10 cellular contexts compared by ENCODE assay signal in genomic region chr11:12677131-12677530, GRCh38. TPM values are rescaled to one million over a fixed set of nuclear protein-coding genes. Genes with fewer than 3 reads are reported as not detected.
A peak's percentile ranks its signal among the peaks of the same experiment; 100 is the strongest.
DNase-seq lines count a peak whose midpoint lies in the region; ATAC-seq, FAIRE-seq and TF ChIP-seq lines count a peak whose summit lies in the region.
"Had no signal": no experiment of that assay in that cellular context is flagged by ENCODE, and none has a peak within 500 bp of the region (broad histone marks: within the 10 kb centered on the region; RNA-seq: fewer than 3 reads in every experiment).

No MANE protein-coding gene starts in this region.

- H2AFZ ChIP-seq in mammary epithelial cell (ENCODE audit: low read depth, low read length), result no peak overlapping the region
- H2AFZ ChIP-seq in mesenchymal stem cell (ENCODE audit: low read depth, low read length), result no peak overlapping the region

- DNase-seq in 8988T, result peak; percentile 58
- peak; percentile 51 for DNase-seq in M059J (ENCODE audit: low read depth)
- no peak for DNase-seq in mammary epithelial cell
- DNase-seq in mesenchymal stem cell, result peak; percentile 53
- DNase-seq in activated naive CD8-positive, alpha-beta T cell treated with anti-CD3 and anti-CD28 coated beads, Interleukin-2, amount 50 U/mL, for 24 hours, result no peak
- DNase-seq in D721Med (ENCODE audit: insufficient read length, low spot score), result no peak
- DNase-seq in NCI-H446 (lab: John Stamatoyannopoulos, UW), result no peak
- DNase-seq in retina, result no peak
- DNase-seq: CD4-positive, alpha-beta memory T cell had no signal

- H2BK120ac ChIP-seq in mesenchymal stem cell (ENCODE audit: low read depth, low read length), result no peak overlapping the region

- H3K4ac ChIP-seq in mesenchymal stem cell (ENCODE audit: low read depth in 1 of 2, low read length in 2 of 2), result no peak overlapping the region

- peaks cover 79% of the 10 kb centered on the region for H3K79me2 ChIP-seq in mammary epithelial cell (ENCODE audit: insufficient read depth, low read length)

- peak overlapping the region; percentile 65 to 85 (median 84) for H3K4me3 ChIP-seq in mammary epithelial cell (replicated peaks in 1 of 3; ENCODE audit: insufficient read depth in 1 of 3, low read depth in 2 of 3, low read length in 3 of 3)
- H3K4me3 ChIP-seq in mesenchymal stem cell (ENCODE audit: insufficient read depth in 1 of 2, low read depth in 1 of 2, low read length in 2 of 2), result peak overlapping the region in 1 of 2 experiments; percentile 90

- no peaks in the 10 kb centered on the region for H3K79me1 ChIP-seq in mesenchymal stem cell (replicated peaks; ENCODE audit: low read length, poor library complexity, severe bottlenecking)

- H4K91ac ChIP-seq in mesenchymal stem cell (ENCODE audit: low read length), result no peak overlapping the region

- no peak overlapping the region for H3K18ac ChIP-seq in mesenchymal stem cell (ENCODE audit: low read depth in 1 of 2, low read length in 2 of 2)

- H3K36me3 ChIP-seq in mammary epithelial cell (ENCODE audit: insufficient read depth, low read length) (no peaks in the 10 kb centered on the region), mesenchymal stem cell (ENCODE audit: control insufficient read depth in 1 of 2, insufficient read depth in 2 of 2, low read depth in 1 of 2, low read length in 2 of 2) (peaks cover 4 to 6% of the 10 kb centered on the region in 2 experiments)
- H3K36me3 ChIP-seq: neutrophil had no signal

- ATAC-seq in activated naive CD8-positive, alpha-beta T cell treated with anti-CD3 and anti-CD28 coated beads, Interleukin-2, amount 50 U/mL, for 24 hours, result no peak

- H3K27ac ChIP-seq in mammary epithelial cell (ENCODE audit: insufficient read depth, low read depth, low read length) (peak overlapping the region; percentile 84), mesenchymal stem cell (ENCODE audit: low read length, poor library complexity, severe bottlenecking) (no peak overlapping the region)
- H3K27ac ChIP-seq: neutrophil had no signal

- peaks cover 75% of the 10 kb centered on the region for H3K27me3 Mint-ChIP-seq in activated naive CD8-positive, alpha-beta T cell treated with anti-CD3 and anti-CD28 coated beads, Interleukin-2, amount 50 U/mL, for 24 hours

- CTCF ChIA-PET in mammary epithelial cell (lab: Charles Lee; ENCODE audit: low non-redundant PET), result no interaction called here

- no peak for TF ChIP-seq CTCF in mammary epithelial cell (conservative IDR thresholded peaks at IDR 0.05 in 1 of 2, IDR thresholded peaks at IDR 0.05 in 1 of 2; ENCODE audit: extremely low read depth in 1 of 2, insufficient read depth in 1 of 2, low read depth in 1 of 2, low read length in 2 of 2)
- TF ChIP-seq CTCF in D721Med (IDR thresholded peaks at IDR 0.05; ENCODE audit: insufficient read depth, missing control alignments), result no peak

- no peak overlapping the region for H2BK15ac ChIP-seq in mesenchymal stem cell (ENCODE audit: low read depth, poor library complexity, severe bottlenecking)

- no TSS peak for BruUV-seq in mammary epithelial cell (replicated peaks; lab: Mats Ljungman, UMichigan)

- H3K4me2 ChIP-seq in mammary epithelial cell (ENCODE audit: insufficient read depth, low read depth, low read length), result peak overlapping the region; percentile 94
- peak overlapping the region; percentile 80 for H3K4me2 ChIP-seq in mesenchymal stem cell (ENCODE audit: low read length, poor library complexity, severe bottlenecking)

- no peak for FAIRE-seq in D721Med (lab: Jason Lieb, UNC)

- WGBS in mammary epithelial cell (ENCODE audit: low coverage, missing lambda C conversion rate), result 0% methylated on average over 3 of the region's 3 CpGs
- WGBS in mesenchymal stem cell, result 0% methylated on average over 1 of the region's 3 CpGs

- in situ Hi-C loops in mammary epithelial cell (cut with MboI; ENCODE audit: low sequenced_read_pairs in 2 of 2), result loop anchor here in 1 of 2 donors (5.0 kb wide), 1 partner anchor 210 kb away; no protein-coding TSS in a partner anchor

- H3K36me3 Mint-ChIP-seq in activated naive CD8-positive, alpha-beta T cell treated with anti-CD3 and anti-CD28 coated beads, Interleukin-2, amount 50 U/mL, for 24 hours (ENCODE audit: low read depth), result no peaks in the 10 kb centered on the region

- H2BK12ac ChIP-seq in mesenchymal stem cell (ENCODE audit: low read length in 2 of 2), result no peak overlapping the region

- dilution Hi-C loops in mammary epithelial cell (cut with HindIII; ENCODE audit: low sequenced_read_pairs), result no loop called here

- no peaks in the 10 kb centered on the region for H3K9me3 Mint-ChIP-seq in activated naive CD8-positive, alpha-beta T cell treated with anti-CD3 and anti-CD28 coated beads, Interleukin-2, amount 50 U/mL, for 24 hours

- no peak overlapping the region for H2BK5ac ChIP-seq in mesenchymal stem cell (ENCODE audit: low read depth, low read length, poor library complexity, severe bottlenecking)

- H3K9ac ChIP-seq in mammary epithelial cell (ENCODE audit: insufficient read depth, low read length) (peak overlapping the region; percentile 92), mesenchymal stem cell (ENCODE audit: low read length) (peak overlapping the region; percentile 98)

- H4K20me1 ChIP-seq in mammary epithelial cell (ENCODE audit: insufficient read depth, low read length), result no peaks in the 10 kb centered on the region

- H3K9me3 ChIP-seq in mammary epithelial cell (replicated peaks; ENCODE audit: insufficient read depth, low read length) (no peaks in the 10 kb centered on the region), mesenchymal stem cell (ENCODE audit: control insufficient read depth, low read length) (no peaks in the 10 kb centered on the region)
- H3K9me3 ChIP-seq: neutrophil had no signal

- no peak overlapping the region for H3K27ac Mint-ChIP-seq in activated naive CD8-positive, alpha-beta T cell treated with anti-CD3 and anti-CD28 coated beads, Interleukin-2, amount 50 U/mL, for 24 hours

- H3K23ac ChIP-seq in mesenchymal stem cell (ENCODE audit: low read length in 2 of 2), result no peak overlapping the region

- peaks cover 35% of the 10 kb centered on the region for H3K4me1 ChIP-seq in mammary epithelial cell (ENCODE audit: insufficient read depth, low read length)
- peaks cover 13% of the 10 kb centered on the region for H3K4me1 ChIP-seq in mesenchymal stem cell (ENCODE audit: control insufficient read depth, insufficient read depth, low read depth, low read length)

- H3K27me3 ChIP-seq in mammary epithelial cell (ENCODE audit: insufficient read depth, low read length) (no peaks in the 10 kb centered on the region), mesenchymal stem cell (ENCODE audit: control insufficient read depth in 1 of 2, insufficient read depth in 1 of 2, low read length in 2 of 2) (no peaks in the 10 kb centered on the region)

- no peak overlapping the region for H4K8ac ChIP-seq in mesenchymal stem cell (ENCODE audit: low read length)

- H3K4me3 Mint-ChIP-seq in activated naive CD8-positive, alpha-beta T cell treated with anti-CD3 and anti-CD28 coated beads, Interleukin-2, amount 50 U/mL, for 24 hours, result no peak overlapping the region

- no peak overlapping the region for H2AK5ac ChIP-seq in mesenchymal stem cell (ENCODE audit: low read length, severe bottlenecking)

- no peak overlapping the region for H3K14ac ChIP-seq in mesenchymal stem cell (ENCODE audit: low read length in 2 of 2)

- H3K4me1 Mint-ChIP-seq in activated naive CD8-positive, alpha-beta T cell treated with anti-CD3 and anti-CD28 coated beads, Interleukin-2, amount 50 U/mL, for 24 hours, result peaks cover 13% of the 10 kb centered on the region

- intact Hi-C loops in mammary epithelial cell (cut with micrococcal nuclease), result loop anchor here (1.0 to 10.0 kb wide), 6 partner anchors 16 to 292 kb away; no protein-coding TSS in a partner anchor

RNA-seq across cellular contexts. Expression of gene TEAD1, which starts 2.9 kb away (rescaled TPM):
- 53.6 and 83.2 TPM in 2 replicates for total RNA-seq in M059J (2014; rRNA removed; shearing (Covaris generic))
- 100 to 1,000 TPM in 1 of 2 donors, 10 to 100 TPM in 1; 93.9 to 107 TPM for total RNA-seq in mammary epithelial cell
- 21.3 TPM for polyA plus RNA-seq in mammary epithelial cell
- polyA minus RNA-seq in mammary epithelial cell, result 88.8 TPM
- 60.7 TPM for polyA plus RNA-seq in mesenchymal stem cell (2013, experiment 1 of 2)
- 58.9 TPM for polyA plus RNA-seq in mesenchymal stem cell (2013, experiment 2 of 2)

Comparison
In these comparisons a context has a peak if more than half of its experiments do, and no peak if none do; other contexts are left out.
1. DNase-seq: peak in 8988T (single experiment), M059J (single experiment) and mesenchymal stem cell (single experiment); none in mammary epithelial cell (single experiment), activated naive CD8-positive, alpha-beta T cell treated with anti-CD3 and anti-CD28 coated beads, Interleukin-2, amount 50 U/mL, for 24 hours (single experiment), D721Med (single experiment), NCI-H446 (0 of 2) and retina (single experiment).